In genomic region chr1:110952031-110952430, GRCh38 we compare ENCODE assay signal across 39 cellular contexts.
"Had no signal": no experiment of that assay in that cellular context is flagged by ENCODE, and none has a peak within 500 bp of the region (broad histone marks: within the 10 kb centered on the region; RNA-seq: fewer than 3 reads in every experiment).

No MANE protein-coding gene starts in this region.

- H3K27me3 Mint-ChIP-seq: activated naive CD4-positive, alpha-beta T cell treated with anti-CD3 and anti-CD28 coated beads, Interleukin-2, amount 10 ng/mL, durations not matched to agents 7 days and 5 days; activated naive CD4-positive, alpha-beta T cell treated with anti-CD3 and anti-CD28 coated beads, Interleukin-2, amount 50 U/mL, for 24 hours; activated naive CD8-positive, alpha-beta T cell; activated naive CD8-positive, alpha-beta T cell treated with anti-CD3 and anti-CD28 coated beads for 36 hours; activated naive CD8-positive, alpha-beta T cell treated with anti-CD3 and anti-CD28 coated beads, Interleukin-2, amount 10 ng/mL, durations not matched to agents 7 days and 5 days; activated naive CD8-positive, alpha-beta T cell treated with anti-CD3 and anti-CD28 coated beads, Interleukin-2, amount 50 U/mL, for 24 hours; activated T-cell treated with anti-CD3 and anti-CD28 coated beads, Interleukin-2, amount 50 U/mL, for 24 hours; activated T-helper 17 cell treated with anti-CD3 and anti-CD28 coated beads, Interleukin-2, amount 50 U/mL, for 72 hours; central memory CD8-positive, alpha-beta T cell had no signal

- H3K4me1 Mint-ChIP-seq: activated naive CD4-positive, alpha-beta T cell treated with anti-CD3 and anti-CD28 coated beads, Interleukin-2, amount 10 ng/mL, durations not matched to agents 7 days and 5 days; activated naive CD4-positive, alpha-beta T cell treated with anti-CD3 and anti-CD28 coated beads, Interleukin-2, amount 50 U/mL, for 24 hours; activated T-helper 17 cell treated with anti-CD3 and anti-CD28 coated beads, Interleukin-2, amount 50 U/mL, for 72 hours; brain had no signal

- H3K27ac Mint-ChIP-seq: activated naive CD4-positive, alpha-beta T cell treated with anti-CD3 and anti-CD28 coated beads for 36 hours; activated naive CD4-positive, alpha-beta T cell treated with anti-CD3 and anti-CD28 coated beads, Interleukin-2, amount 10 ng/mL, durations not matched to agents 7 days and 5 days; activated naive CD4-positive, alpha-beta T cell treated with anti-CD3 and anti-CD28 coated beads, Interleukin-2, amount 50 U/mL, for 24 hours; activated naive CD4-positive, alpha-beta T cell treated with anti-CD3 and anti-CD28 coated beads, Interleukin-2, amount 50 U/mL, for 72 hours; activated naive CD8-positive, alpha-beta T cell; activated naive CD8-positive, alpha-beta T cell treated with anti-CD3 and anti-CD28 coated beads for 36 hours; activated naive CD8-positive, alpha-beta T cell treated with anti-CD3 and anti-CD28 coated beads, Interleukin-2, amount 10 ng/mL, durations not matched to agents 7 days and 5 days; activated naive CD8-positive, alpha-beta T cell treated with anti-CD3 and anti-CD28 coated beads, Interleukin-2, amount 50 U/mL, for 24 hours; activated T-cell treated with anti-CD3 and anti-CD28 coated beads, Interleukin-2, amount 50 U/mL, for 24 hours; activated T-cell treated with anti-CD3 and anti-CD28 coated beads, Interleukin-2, amount 50 U/mL, for 72 hours; activated T-helper 1 cell treated with anti-CD3 and anti-CD28 coated beads, Interleukin-12 subunit alpha, Interleukin-12 subunit beta, Interleukin-2, Interleukin-4 antibody, amounts not matched to agents 30 ng/mL and 10 ng/mL and 1 ng/mL, durations not matched to agents 14 hours and 24 hours and 36 hours; activated T-helper 17 cell treated with anti-CD3 and anti-CD28 coated beads, Interleukin-2, amount 50 U/mL, for 72 hours; activated T-helper 2 cell treated with anti-CD3 and anti-CD28 coated beads, Interferon-gamma antibody, Interleukin-2, Interleukin-4, amounts not matched to agents 10 μg/mL and 5 μg/mL and 100 μg/mL, durations not matched to agents 14 hours and 24 hours and 36 hours; brain had no signal

- H3K9me3 ChIP-seq: adrenal gland, body of pancreas had no signal

- H3K4me1 ChIP-seq: adrenal gland, ascending aorta, body of pancreas, breast epithelium had no signal

- H3K27ac ChIP-seq: adrenal gland, ascending aorta, body of pancreas, brain microvascular endothelial cell, breast epithelium, cardiac muscle cell had no signal

- H3K4me3 Mint-ChIP-seq: activated naive CD4-positive, alpha-beta T cell treated with anti-CD3 and anti-CD28 coated beads for 36 hours; activated naive CD4-positive, alpha-beta T cell treated with anti-CD3 and anti-CD28 coated beads, Interleukin-2, amount 10 ng/mL, durations not matched to agents 7 days and 5 days; activated naive CD4-positive, alpha-beta T cell treated with anti-CD3 and anti-CD28 coated beads, Interleukin-2, amount 50 U/mL, for 24 hours; activated naive CD8-positive, alpha-beta T cell; activated naive CD8-positive, alpha-beta T cell treated with anti-CD3 and anti-CD28 coated beads for 36 hours; activated naive CD8-positive, alpha-beta T cell treated with anti-CD3 and anti-CD28 coated beads, Interleukin-2, amount 10 ng/mL, durations not matched to agents 7 days and 5 days; activated naive CD8-positive, alpha-beta T cell treated with anti-CD3 and anti-CD28 coated beads, Interleukin-2, amount 50 U/mL, for 24 hours; activated T-cell treated with anti-CD3 and anti-CD28 coated beads, Interleukin-2, amount 50 U/mL, for 24 hours; activated T-cell treated with anti-CD3 and anti-CD28 coated beads, Interleukin-2, amount 50 U/mL, for 4 hours; activated T-cell treated with anti-CD3 and anti-CD28 coated beads, Interleukin-2, amount 50 U/mL, for 72 hours; activated T-helper 1 cell treated with anti-CD3 and anti-CD28 coated beads, Interleukin-12 subunit alpha, Interleukin-12 subunit beta, Interleukin-2, Interleukin-4 antibody, amounts not matched to agents 30 ng/mL and 10 ng/mL and 1 ng/mL, durations not matched to agents 14 hours and 24 hours and 36 hours; activated T-helper 17 cell treated with anti-CD3 and anti-CD28 coated beads, Interleukin-2, amount 50 U/mL, for 72 hours; brain; central memory CD8-positive, alpha-beta T cell had no signal

- FAIRE-seq: bronchial epithelial cell had no signal

- H3K36me3 ChIP-seq: adrenal gland, cardiac muscle cell had no signal

- H3K4me3 ChIP-seq: adrenal gland, ascending aorta, body of pancreas, breast epithelium, cardiac muscle cell had no signal

- H3K27me3 ChIP-seq: adrenal gland, ascending aorta, body of pancreas, brain microvascular endothelial cell, breast epithelium, cardiac muscle cell had no signal

- H3K9me3 Mint-ChIP-seq: central memory CD8-positive, alpha-beta T cell had no signal

- DNase-seq: activated effector memory CD4-positive, alpha-beta T cell treated with anti-CD3 and anti-CD28 coated beads, Interleukin-2, amount 50 U/mL, for 16 hours; activated effector memory CD4-positive, alpha-beta T cell treated with Interleukin-2 at 50 U/mL for 16 hours; activated gamma-delta T cell; activated gamma-delta T cell treated with Interleukin-2 at 50 U/mL for 16 hours; activated naive CD4-positive, alpha-beta T cell; activated naive CD4-positive, alpha-beta T cell treated with anti-CD3 and anti-CD28 coated beads for 36 hours; activated naive CD4-positive, alpha-beta T cell treated with anti-CD3 and anti-CD28 coated beads, Interleukin-2, amount 10 ng/mL, durations not matched to agents 7 days and 5 days; activated naive CD4-positive, alpha-beta T cell treated with anti-CD3 and anti-CD28 coated beads, Interleukin-2, amount 50 U/mL, for 16 hours; activated naive CD4-positive, alpha-beta T cell treated with Interleukin-2 at 50 U/mL for 16 hours; activated naive CD8-positive, alpha-beta T cell treated with anti-CD3 and anti-CD28 coated beads for 36 hours; activated naive CD8-positive, alpha-beta T cell treated with anti-CD3 and anti-CD28 coated beads, Interleukin-2, amount 10 ng/mL, durations not matched to agents 7 days and 5 days; activated naive CD8-positive, alpha-beta T cell treated with anti-CD3 and anti-CD28 coated beads, Interleukin-2, amount 50 U/mL, for 24 hours; activated T-cell treated with anti-CD3 and anti-CD28 coated beads, Interleukin-2, amount 50 U/mL, for 1 hour; activated T-cell treated with anti-CD3 and anti-CD28 coated beads, Interleukin-2, amount 50 U/mL, for 24 hours; activated T-cell treated with anti-CD3 and anti-CD28 coated beads, Interleukin-2, amount 50 U/mL, for 4 hours; activated T-cell treated with anti-CD3 and anti-CD28 coated beads, Interleukin-2, amount 50 U/mL, for 48 hours; activated T-cell treated with anti-CD3 and anti-CD28 coated beads, Interleukin-2, amount 50 U/mL, for 72 hours; adrenal gland; amniotic stem cell; amygdala; anterior cingulate cortex; aorta; body of pancreas; brain microvascular endothelial cell; caudate nucleus; central memory CD4-positive, alpha-beta T cell; cerebellar nuclear complex had no signal
